12 cellular contexts compared by ENCODE assay signal in the genomic region with DNA sequence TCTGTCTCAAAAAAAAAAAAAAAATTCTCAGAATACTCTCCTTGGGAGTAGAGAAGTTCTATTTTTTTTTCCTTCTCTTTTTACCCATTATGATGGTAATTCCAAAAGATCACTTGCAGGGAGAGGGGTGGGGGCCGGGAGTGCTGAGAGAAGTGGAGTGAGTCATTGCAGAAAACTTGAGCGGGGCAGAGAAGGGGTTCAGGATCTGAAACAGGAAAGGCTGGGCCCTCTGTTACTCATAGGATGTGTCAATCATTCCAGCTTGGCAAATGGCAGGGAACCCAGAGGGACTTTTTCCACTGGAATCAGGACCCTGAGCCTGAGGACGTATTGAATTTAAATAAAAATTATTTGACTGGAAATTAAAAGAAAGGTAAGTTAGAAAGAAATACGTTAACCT.
DNase-seq lines count a peak whose midpoint lies in the region; ATAC-seq and TF ChIP-seq lines count a peak whose summit lies in the region.
"Had no signal": no experiment of that assay in that cellular context is flagged by ENCODE, and none has a peak within 500 bp of the region (broad histone marks: within the 10 kb centered on the region; RNA-seq: fewer than 3 reads in every experiment).

No MANE protein-coding gene starts in this region.

- peak; percentile 85 for ATAC-seq in left lung
- no peak for ATAC-seq in T-cell (replicated peaks in 1 of 4)

- H3K9me3 ChIP-seq in AG04450 (ENCODE audit: control insufficient read depth, insufficient read depth, low read length) (no peaks in the 10 kb centered on the region), HUES6 (ENCODE audit: control insufficient read depth, insufficient read depth, low read depth, low read length) (no peaks in the 10 kb centered on the region), left lung (no peaks in the 10 kb centered on the region)

- POLR2A ChIA-PET in AG04450 (lab: Yijun Ruan, JAX) (interaction anchor here (0.7 kb wide), 2 partner anchors 27 to 85 kb away, joined by 4 read pairs; no protein-coding TSS in a partner anchor), T-cell (lab: Charles Lee) (no interaction called here)

- H3K27ac ChIP-seq in AG04450 (ENCODE audit: low read depth, low read length) (no peak overlapping the region), HUES6 (ENCODE audit: low read depth, low read length) (no peak overlapping the region), brain microvascular endothelial cell (peak overlapping the region; percentile 77), left lung (peak overlapping the region in 1 of 2 donors; percentile 48)

- no peaks in the 10 kb centered on the region for H3K36me3 Mint-ChIP-seq in T-cell
- H3K36me3 Mint-ChIP-seq: CD4-positive, CD25-positive, alpha-beta regulatory T cell had no signal

- H3K4me1 Mint-ChIP-seq in T-cell = no peaks in the 10 kb centered on the region

- no peak overlapping the region for H3K4me3 Mint-ChIP-seq in T-cell
- H3K4me3 Mint-ChIP-seq: activated naive CD4-positive, alpha-beta T cell treated with anti-CD3 and anti-CD28 coated beads for 36 hours; CD4-positive, CD25-positive, alpha-beta regulatory T cell had no signal

- H3K27me3 Mint-ChIP-seq in T-cell = peaks cover 5% of the 10 kb centered on the region in 2 donors

- H3K9me3 Mint-ChIP-seq in T-cell = no peaks in the 10 kb centered on the region
- H3K9me3 Mint-ChIP-seq: activated naive CD4-positive, alpha-beta T cell treated with anti-CD3 and anti-CD28 coated beads for 36 hours; CD4-positive, CD25-positive, alpha-beta regulatory T cell had no signal

- H3K4me1 ChIP-seq in HUES6 (ENCODE audit: control insufficient read depth, insufficient read depth, low read length) = peaks cover 41% of the 10 kb centered on the region
- peaks cover 0 to 30% of the 10 kb centered on the region in 2 donors for H3K4me1 ChIP-seq in left lung

- in situ Hi-C loops in brain microvascular endothelial cell (cut with HindIII; ENCODE audit: low pct_ligation_motif_present, low sequenced_read_pairs) = no loop called here

- H3K9ac ChIP-seq in HUES6 (ENCODE audit: low read length) = no peak overlapping the region

- H3K36me3 ChIP-seq in HUES6 (ENCODE audit: control insufficient read depth, insufficient read depth, low read length) (no peaks in the 10 kb centered on the region), brain microvascular endothelial cell (replicated peaks) (no peaks in the 10 kb centered on the region), left lung (no peaks in the 10 kb centered on the region)

- intact Hi-C loops in left lung (cut with DNase I) = no loop called here

- TF ChIP-seq CTCF in AG04450 (IDR thresholded peaks at IDR 0.05; ENCODE audit: low read depth, low read length) = no peak
- TF ChIP-seq CTCF in brain microvascular endothelial cell (IDR thresholded peaks at IDR 0.05; ENCODE audit: low read depth, low read length, missing control alignments) = no peak
- no peak for TF ChIP-seq CTCF in left lung (IDR thresholded peaks at IDR 0.05)

- H3K4me3 ChIP-seq in AG04450 (ENCODE audit: low read depth, low read length) (no peak overlapping the region), HUES6 (ENCODE audit: low read depth, low read length) (peak overlapping the region; percentile 13; the same call in 1 of the 2 replicates), brain microvascular endothelial cell (ENCODE audit: low read depth, low read length) (no peak overlapping the region), left lung (no peak overlapping the region)

- CTCF ChIA-PET in AG04450 (lab: Charles Lee) (no interaction called here), T-cell (lab: Charles Lee) (no interaction called here)

- no peak overlapping the region for H3K27ac Mint-ChIP-seq in T-cell
- H3K27ac Mint-ChIP-seq: activated naive CD4-positive, alpha-beta T cell treated with anti-CD3 and anti-CD28 coated beads for 36 hours; CD4-positive, CD25-positive, alpha-beta regulatory T cell had no signal

- DNase-seq in AG04450 (ENCODE audit: low read depth, low spot score) (peak; percentile 50), brain microvascular endothelial cell (peak; percentile 91), left lung (peak in 1 of 2 donors; percentile 59), T-cell (no peak), SKM-1 (lab: John Stamatoyannopoulos, UW; ENCODE audit: unreplicated experiment) (no peak)
- DNase-seq in activated CD4-positive, alpha-beta T cell treated with anti-CD3 and anti-CD28 coated beads for 48 hours = no peak
- DNase-seq in activated CD4-positive, alpha-beta T cell treated with anti-CD3 and anti-CD28 coated beads, Interleukin-2, amount 50 U/mL, for 48 hours = no peak
- DNase-seq: activated naive CD4-positive, alpha-beta T cell treated with anti-CD3 and anti-CD28 coated beads for 36 hours; CD4-positive, CD25-positive, alpha-beta regulatory T cell; SHP77 treated with DMSO at 0.1 percent for 48 hours; stimulated activated CD4-positive, alpha-beta T cell treated with anti-CD3 and anti-CD28 coated beads, Interleukin-4, amount 100 ng/mL, for 24 hours had no signal

- H3K27me3 ChIP-seq in AG04450 (ENCODE audit: control insufficient read depth, insufficient read depth, low read length) = no peaks in the 10 kb centered on the region
- H3K27me3 ChIP-seq in HUES6 (ENCODE audit: control insufficient read depth, insufficient read depth, low read length) = peaks cover 14% of the 10 kb centered on the region; the same call in 1 of the 2 replicates
- H3K27me3 ChIP-seq in brain microvascular endothelial cell (replicated peaks) = no peaks in the 10 kb centered on the region
- no peaks in the 10 kb centered on the region for H3K27me3 ChIP-seq in left lung

Comparison
In these comparisons a context has a peak if more than half of its experiments do, and no peak if none do; other contexts are left out.
1. DNase-seq: peak in AG04450 (single experiment) and brain microvascular endothelial cell (single experiment); none in activated CD4-positive, alpha-beta T cell treated with anti-CD3 and anti-CD28 coated beads for 48 hours (single experiment), activated CD4-positive, alpha-beta T cell treated with anti-CD3 and anti-CD28 coated beads, Interleukin-2, amount 50 U/mL, for 48 hours (0 of 2), T-cell (0 of 34) and SKM-1 (single experiment).